ENCODE assay signal across 1 cellular context in the genomic region with DNA sequence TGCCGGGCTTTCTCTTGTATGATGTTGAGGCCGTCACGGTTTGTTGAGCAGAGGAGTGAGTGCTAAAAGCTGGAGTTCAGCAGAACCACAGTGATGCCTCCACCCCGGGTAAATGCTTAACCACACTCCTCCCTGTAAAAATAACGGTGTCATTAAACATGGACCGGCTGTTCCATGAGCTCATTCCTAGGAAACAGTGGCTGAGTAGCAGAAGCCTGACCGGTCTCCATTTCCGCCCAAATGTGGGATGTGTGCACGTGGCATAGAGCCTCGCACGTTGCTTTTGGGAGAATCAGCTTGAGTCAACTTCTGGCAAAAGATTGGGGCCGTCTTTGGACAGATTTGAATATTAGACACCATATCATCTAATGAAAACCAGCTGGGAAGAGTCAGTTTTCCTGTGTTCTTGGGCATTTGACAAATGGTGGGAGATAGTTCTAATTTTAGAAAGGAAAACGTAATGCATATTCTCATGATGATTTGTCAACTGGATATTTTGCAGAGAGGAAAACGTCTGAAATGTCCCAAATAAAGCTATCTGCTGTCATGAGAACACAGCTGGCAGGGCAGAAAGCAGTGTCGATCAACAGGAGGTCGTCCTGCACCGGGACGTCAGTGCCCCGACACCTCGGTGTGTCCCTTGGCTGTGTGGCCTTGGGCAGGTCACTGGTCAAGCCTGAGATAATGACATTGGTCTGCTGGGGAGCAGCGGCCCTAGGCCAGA.
TF ChIP-seq lines count a peak whose summit lies in the region.

No MANE protein-coding gene starts in this region.

TF ChIP-seq in HepG2, 621 proteins besides CTCF, POLR2A, EP300 and RAD21 (continued from another document):
- peak; percentile 40; the same call in 1 of the 2 replicates for TF ChIP-seq FOXK1 (CRISPR knock-in tag; IDR thresholded peaks at IDR 0.05; ENCODE audit: borderline replicate concordance, low read depth)
- TF ChIP-seq ZNF766 (CRISPR knock-in tag; IDR thresholded peaks at IDR 0.05; ENCODE audit: borderline replicate concordance) = no peak
